ENCODE assay signal across 1 cellular context in the genomic region with DNA sequence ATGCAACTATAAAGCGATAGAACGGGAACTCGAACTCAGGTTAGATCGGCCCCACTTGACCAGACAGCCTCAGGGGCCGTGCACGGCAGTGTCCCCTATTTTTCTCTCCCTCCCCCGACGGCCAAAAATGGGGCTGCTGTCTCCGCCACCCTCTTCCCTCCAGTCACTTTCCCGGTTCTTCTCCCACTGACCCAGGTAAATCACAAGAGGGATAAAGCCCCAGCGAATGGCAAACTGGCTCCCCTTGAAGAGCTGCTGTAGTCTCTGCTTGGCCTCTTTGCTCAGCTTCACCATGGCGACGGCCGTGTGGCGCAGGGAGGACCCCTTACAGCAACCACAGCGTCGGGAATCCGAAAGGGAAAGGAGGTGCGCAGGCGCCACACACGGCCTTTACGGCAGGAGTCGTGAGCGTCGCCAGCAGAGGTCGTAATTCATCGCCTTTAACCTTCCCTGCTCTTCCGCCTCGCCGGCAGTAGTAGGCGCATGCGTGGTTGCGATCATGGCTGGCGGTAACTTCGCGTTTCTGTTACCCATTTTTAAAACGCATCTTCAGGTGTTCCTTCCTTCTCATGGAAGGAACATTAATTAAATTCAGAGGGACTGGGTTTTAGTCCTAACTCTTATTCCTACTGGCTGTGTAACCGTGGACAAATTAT.
TF ChIP-seq lines count a peak whose summit lies in the region.

TSS of gene TOMM7 (minus strand) at position 364 of the 656 bp plus-strand sequence. CDS start at position 294, 70 bp downstream.

TF ChIP-seq in HepG2, 621 proteins besides CTCF, POLR2A, EP300 and RAD21 (continued from another document):
- peak; percentile 85; the same call in 1 of the 2 replicates for TF ChIP-seq ZSCAN5A (CRISPR knock-in tag; IDR thresholded peaks at IDR 0.05; ENCODE audit: borderline replicate concordance)
- no peak for TF ChIP-seq SMAD1 (CRISPR knock-in tag; IDR thresholded peaks at IDR 0.05; ENCODE audit: borderline replicate concordance, low read depth)
- no peak for TF ChIP-seq ZNF83 (CRISPR knock-in tag; IDR thresholded peaks at IDR 0.05; ENCODE audit: borderline replicate concordance)
- TF ChIP-seq SIN3A (IDR thresholded peaks at IDR 0.05; ENCODE audit: borderline replicate concordance, low read depth, low read length): no peak
- TF ChIP-seq, protein P1, sequence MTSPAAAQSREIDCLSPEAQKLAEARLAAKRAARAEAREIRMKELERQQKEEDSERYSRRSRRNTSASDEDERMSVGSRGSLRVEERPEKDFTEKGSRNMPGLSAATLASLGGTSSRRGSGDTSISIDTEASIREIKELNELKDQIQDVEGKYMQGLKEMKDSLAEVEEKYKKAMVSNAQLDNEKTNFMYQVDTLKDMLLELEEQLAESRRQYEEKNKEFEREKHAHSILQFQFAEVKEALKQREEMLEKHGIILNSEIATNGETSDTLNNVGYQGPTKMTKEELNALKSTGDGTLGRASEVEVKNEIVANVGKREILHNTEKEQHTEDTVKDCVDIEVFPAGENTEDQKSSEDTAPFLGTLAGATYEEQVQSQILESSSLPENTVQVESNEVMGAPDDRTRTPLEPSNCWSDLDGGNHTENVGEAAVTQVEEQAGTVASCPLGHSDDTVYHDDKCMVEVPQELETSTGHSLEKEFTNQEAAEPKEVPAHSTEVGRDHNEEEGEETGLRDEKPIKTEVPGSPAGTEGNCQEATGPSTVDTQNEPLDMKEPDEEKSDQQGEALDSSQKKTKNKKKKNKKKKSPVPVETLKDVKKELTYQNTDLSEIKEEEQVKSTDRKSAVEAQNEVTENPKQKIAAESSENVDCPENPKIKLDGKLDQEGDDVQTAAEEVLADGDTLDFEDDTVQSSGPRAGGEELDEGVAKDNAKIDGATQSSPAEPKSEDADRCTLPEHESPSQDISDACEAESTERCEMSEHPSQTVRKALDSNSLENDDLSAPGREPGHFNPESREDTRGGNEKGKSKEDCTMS (CRISPR knock-in tag; conservative IDR thresholded peaks at IDR 0.05): no peak
- no peak; the same call in 1 of the 2 replicates for TF ChIP-seq NR2F6 (IDR thresholded peaks at IDR 0.05)
- peak; percentile 72 for TF ChIP-seq NR2F6 (CRISPR knock-in tag; IDR thresholded peaks at IDR 0.05)
- TF ChIP-seq JDP2 (CRISPR knock-in tag; IDR thresholded peaks at IDR 0.05; ENCODE audit: borderline replicate concordance): no peak
- TF ChIP-seq NFYB (CRISPR knock-in tag; IDR thresholded peaks at IDR 0.05): no peak
- TF ChIP-seq PHF21A (CRISPR knock-in tag; IDR thresholded peaks at IDR 0.05): peak; percentile 41; the same call in 1 of the 2 replicates
- TF ChIP-seq HHEX (CRISPR knock-in tag; IDR thresholded peaks at IDR 0.05): no peak
- TF ChIP-seq ZNF768 (CRISPR knock-in tag; IDR thresholded peaks at IDR 0.05): 0 out of 2 replicates have a peak, but pooled peaks have one; percentile 29
